Comparison of ENCODE assay signal across 2 cellular contexts in the genomic region with DNA sequence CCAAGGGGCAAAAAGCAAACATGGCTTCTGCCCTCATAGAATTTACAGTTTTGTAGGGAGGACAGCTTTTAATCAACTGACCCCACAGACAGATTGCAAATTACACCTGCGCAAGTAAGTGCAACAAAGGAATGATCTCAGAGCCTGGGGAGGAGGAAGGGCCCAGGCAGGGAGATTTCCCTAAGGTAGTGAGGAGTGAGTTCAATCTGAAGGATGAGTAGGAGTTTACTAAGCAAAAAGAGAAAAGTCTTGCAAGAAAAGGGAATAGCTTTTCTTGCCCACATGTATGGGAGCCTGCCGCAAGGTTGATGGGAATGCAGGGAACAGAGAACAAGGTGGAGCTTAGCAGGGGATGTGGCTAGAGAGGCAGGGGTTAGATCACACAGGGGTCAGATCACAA.
TF ChIP-seq lines count a peak whose summit lies in the region.

No MANE protein-coding gene starts in this region.

TF ChIP-seq in HEK293, 187 proteins besides CTCF, POLR2A, EP300 and RAD21:
- TF ChIP-seq ZFP3 (tag by site-specific recombination; IDR thresholded peaks at IDR 0.05; ENCODE audit: low read depth) (0 out of 2 replicates have a peak, but pooled peaks have one; percentile 39), ZNF529 (tag by site-specific recombination; IDR thresholded peaks at IDR 0.05; ENCODE audit: insufficient replicate concordance) (no peak), GLIS1 (tag by site-specific recombination; IDR thresholded peaks at IDR 0.05) (peak; percentile 7; the same call in 1 of the 2 replicates)

TF ChIP-seq in HepG2, 621 proteins besides CTCF, POLR2A, EP300 and RAD21:
- no peak for TF ChIP-seq PCBP1 (IDR thresholded peaks at IDR 0.05; ENCODE audit: borderline replicate concordance, low read depth, low read length)
- TF ChIP-seq ZNF792 (CRISPR knock-in tag; IDR thresholded peaks at IDR 0.05): no peak
- TF ChIP-seq, protein P1, sequence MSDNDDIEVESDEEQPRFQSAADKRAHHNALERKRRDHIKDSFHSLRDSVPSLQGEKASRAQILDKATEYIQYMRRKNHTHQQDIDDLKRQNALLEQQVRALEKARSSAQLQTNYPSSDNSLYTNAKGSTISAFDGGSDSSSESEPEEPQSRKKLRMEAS (IDR thresholded peaks at IDR 0.05): no peak
- TF ChIP-seq, protein P2, sequence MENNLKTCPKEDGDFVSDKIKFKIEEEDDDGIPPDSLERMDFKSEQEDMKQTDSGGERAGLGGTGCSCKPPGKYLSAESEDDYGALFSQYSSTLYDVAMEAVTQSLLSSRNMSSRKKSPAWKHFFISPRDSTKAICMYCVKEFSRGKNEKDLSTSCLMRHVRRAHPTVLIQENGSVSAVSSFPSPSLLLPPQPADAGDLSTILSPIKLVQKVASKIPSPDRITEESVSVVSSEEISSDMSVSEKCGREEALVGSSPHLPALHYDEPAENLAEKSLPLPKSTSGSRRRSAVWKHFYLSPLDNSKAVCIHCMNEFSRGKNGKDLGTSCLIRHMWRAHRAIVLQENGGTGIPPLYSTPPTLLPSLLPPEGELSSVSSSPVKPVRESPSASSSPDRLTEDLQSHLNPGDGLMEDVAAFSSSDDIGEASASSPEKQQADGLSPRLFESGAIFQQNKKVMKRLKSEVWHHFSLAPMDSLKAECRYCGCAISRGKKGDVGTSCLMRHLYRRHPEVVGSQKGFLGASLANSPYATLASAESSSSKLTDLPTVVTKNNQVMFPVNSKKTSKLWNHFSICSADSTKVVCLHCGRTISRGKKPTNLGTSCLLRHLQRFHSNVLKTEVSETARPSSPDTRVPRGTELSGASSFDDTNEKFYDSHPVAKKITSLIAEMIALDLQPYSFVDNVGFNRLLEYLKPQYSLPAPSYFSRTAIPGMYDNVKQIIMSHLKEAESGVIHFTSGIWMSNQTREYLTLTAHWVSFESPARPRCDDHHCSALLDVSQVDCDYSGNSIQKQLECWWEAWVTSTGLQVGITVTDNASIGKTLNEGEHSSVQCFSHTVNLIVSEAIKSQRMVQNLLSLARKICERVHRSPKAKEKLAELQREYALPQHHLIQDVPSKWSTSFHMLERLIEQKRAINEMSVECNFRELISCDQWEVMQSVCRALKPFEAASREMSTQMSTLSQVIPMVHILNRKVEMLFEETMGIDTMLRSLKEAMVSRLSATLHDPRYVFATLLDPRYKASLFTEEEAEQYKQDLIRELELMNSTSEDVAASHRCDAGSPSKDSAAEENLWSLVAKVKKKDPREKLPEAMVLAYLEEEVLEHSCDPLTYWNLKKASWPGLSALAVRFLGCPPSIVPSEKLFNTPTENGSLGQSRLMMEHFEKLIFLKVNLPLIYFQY (CRISPR knock-in tag; IDR thresholded peaks at IDR 0.05; ENCODE audit: borderline replicate concordance): no peak
- TF ChIP-seq NCOA2 (CRISPR knock-in tag; IDR thresholded peaks at IDR 0.05): no peak
- TF ChIP-seq SMYD3 (CRISPR knock-in tag; IDR thresholded peaks at IDR 0.05): no peak
